8 cellular contexts compared by ENCODE assay signal in the genomic region with DNA sequence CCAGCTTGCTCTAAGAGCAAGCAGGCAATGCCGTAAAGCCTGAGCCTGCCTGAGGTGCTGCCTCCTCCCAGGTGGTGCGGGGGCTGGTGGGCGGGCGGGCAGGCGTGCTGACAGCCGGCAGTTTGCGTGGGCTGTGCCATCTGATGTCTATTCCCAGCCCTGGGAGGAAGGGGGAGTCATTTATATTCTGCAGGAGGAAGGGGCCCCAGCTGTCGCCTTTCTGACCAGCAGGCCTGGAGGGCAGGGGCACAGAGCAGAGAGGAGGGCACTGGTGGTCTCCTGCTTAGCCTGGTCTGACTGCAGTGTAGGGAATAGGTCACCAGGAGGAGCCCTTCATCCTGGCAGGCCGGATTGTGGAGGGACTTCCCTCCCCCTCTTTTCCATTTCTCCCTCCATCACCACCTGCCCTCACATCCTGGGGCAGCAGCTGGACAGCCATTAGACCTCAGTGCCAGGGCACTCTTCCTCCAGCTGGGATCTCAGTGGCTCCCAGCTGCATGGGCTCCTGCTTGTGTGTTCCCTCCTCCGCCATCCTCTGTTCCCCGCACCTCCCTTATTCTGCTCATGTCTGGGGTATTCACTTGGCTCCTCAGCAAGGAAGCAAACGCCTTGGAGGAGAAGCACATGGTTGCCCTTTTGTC. TPM values are rescaled to one million over a fixed set of nuclear protein-coding genes. Genes with fewer than 3 reads are reported as not detected.
DNase-seq lines count a peak whose midpoint lies in the region; ATAC-seq, FAIRE-seq and TF ChIP-seq lines count a peak whose summit lies in the region.

No MANE protein-coding gene starts in this region.

- FAIRE-seq in kidney (lab: Jason Lieb, UNC): no peak

- H3K27me3 Mint-ChIP-seq in activated naive CD8-positive, alpha-beta T cell treated with anti-CD3 and anti-CD28 coated beads for 36 hours: no peaks in the 10 kb centered on the region
- H3K27me3 Mint-ChIP-seq in natural killer cell treated with Interleukin-12 subunit alpha and Interleukin-12 subunit beta and Interleukin-15 and Interleukin-18, amount 100 ng/mL, for 72 hours: no peaks in the 10 kb centered on the region

- H3K9me3 Mint-ChIP-seq in activated naive CD8-positive, alpha-beta T cell treated with anti-CD3 and anti-CD28 coated beads for 36 hours: no peaks in the 10 kb centered on the region
- no peaks in the 10 kb centered on the region for H3K9me3 Mint-ChIP-seq in natural killer cell treated with Interleukin-12 subunit alpha and Interleukin-12 subunit beta and Interleukin-15 and Interleukin-18, amount 100 ng/mL, for 72 hours

- intact Hi-C loops in kidney (cut with DNase I): no loop called here

- peaks cover 3% of the 10 kb centered on the region for H3K36me3 Mint-ChIP-seq in activated naive CD8-positive, alpha-beta T cell treated with anti-CD3 and anti-CD28 coated beads for 36 hours
- H3K36me3 Mint-ChIP-seq in natural killer cell treated with Interleukin-12 subunit alpha and Interleukin-12 subunit beta and Interleukin-15 and Interleukin-18, amount 100 ng/mL, for 72 hours: peaks cover 7% of the 10 kb centered on the region

- TF ChIP-seq EP300 in upper lobe of left lung (IDR thresholded peaks at IDR 0.05): no peak

- H3K27ac Mint-ChIP-seq in activated naive CD8-positive, alpha-beta T cell treated with anti-CD3 and anti-CD28 coated beads for 36 hours: peak overlapping the region; percentile 58
- H3K27ac Mint-ChIP-seq in natural killer cell treated with Interleukin-12 subunit alpha and Interleukin-12 subunit beta and Interleukin-15 and Interleukin-18, amount 100 ng/mL, for 72 hours: no peak overlapping the region

- H3K4me3 ChIP-seq in kidney (ENCODE audit: low read length in 2 of 2) (no peak overlapping the region), upper lobe of left lung (no peak overlapping the region)

- peaks cover 0 to 3% (median 0%) of the 10 kb centered on the region in 4 donors for H3K27me3 ChIP-seq in upper lobe of left lung

- H3K4me1 Mint-ChIP-seq in activated naive CD8-positive, alpha-beta T cell treated with anti-CD3 and anti-CD28 coated beads for 36 hours: peaks cover 78% of the 10 kb centered on the region
- peaks cover 38 to 56% of the 10 kb centered on the region in 2 donors for H3K4me1 Mint-ChIP-seq in natural killer cell treated with Interleukin-12 subunit alpha and Interleukin-12 subunit beta and Interleukin-15 and Interleukin-18, amount 100 ng/mL, for 72 hours (ENCODE audit: low read depth in 2 of 2)

- WGBS in upper lobe of left lung, 2 donors: 57 to 86% methylated on average over 5 to 11 of the region's 12 CpGs

- peak overlapping the region; percentile 48 for H3K4me3 Mint-ChIP-seq in activated naive CD8-positive, alpha-beta T cell treated with anti-CD3 and anti-CD28 coated beads for 36 hours
- H3K4me3 Mint-ChIP-seq in natural killer cell treated with Interleukin-12 subunit alpha and Interleukin-12 subunit beta and Interleukin-15 and Interleukin-18, amount 100 ng/mL, for 72 hours: no peak overlapping the region

- H3K27ac ChIP-seq in kidney (ENCODE audit: low read depth in 2 of 2, low read length in 2 of 2): no peak overlapping the region
- no peak overlapping the region for H3K27ac ChIP-seq in upper lobe of left lung

- peaks cover 8 to 25% of the 10 kb centered on the region in 2 donors for H3K4me1 ChIP-seq in kidney (ENCODE audit: control insufficient read depth in 1 of 2, insufficient read depth in 1 of 2, low read depth in 1 of 2, low read length in 2 of 2)
- peaks cover 25 to 62% (median 33%) of the 10 kb centered on the region in 4 donors for H3K4me1 ChIP-seq in upper lobe of left lung

- no peak overlapping the region for H3K9ac ChIP-seq in kidney (ENCODE audit: low read length in 2 of 2)

- ATAC-seq in upper lobe of left lung (ENCODE audit: low FRiP score in 2 of 2): no peak
- ATAC-seq in natural killer cell treated with Interleukin-12 subunit alpha and Interleukin-12 subunit beta and Interleukin-15 and Interleukin-18, amount 100 ng/mL, for 72 hours: no peak

- TF ChIP-seq CTCF in kidney (IDR thresholded peaks at IDR 0.05; ENCODE audit: borderline replicate concordance, extremely low read depth, insufficient read depth) (peak; percentile 27), upper lobe of left lung (IDR thresholded peaks at IDR 0.05) (peak in 5 of 6 experiments; percentile 20 to 53 (median 36))

- H3K9me3 ChIP-seq in kidney (ENCODE audit: control insufficient read depth in 1 of 2, low read length in 2 of 2) (no peaks in the 10 kb centered on the region), upper lobe of left lung (no peaks in the 10 kb centered on the region)

- TF ChIP-seq POLR2A in upper lobe of left lung (IDR thresholded peaks at IDR 0.05): no peak

- DNase-seq in activated CD8-positive, alpha-beta memory T cell treated with anti-CD3 and anti-CD28 coated beads, Interleukin-2, amount 50 U/mL, for 4 hours: peak; percentile 50
- no peak for DNase-seq in activated CD8-positive, alpha-beta memory T cell treated with anti-CD3 and anti-CD28 coated beads for 24 hours
- DNase-seq in NCI-H510A (lab: John Stamatoyannopoulos, UW) (peak; percentile 31), kidney (no peak), upper lobe of left lung (peak; percentile 24 to 46), T-helper 2 cell (no peak)
- peak; percentile 40 for DNase-seq in activated naive CD8-positive, alpha-beta T cell treated with anti-CD3 and anti-CD28 coated beads for 36 hours
- no peak for DNase-seq in natural killer cell treated with Interleukin-12 subunit alpha and Interleukin-12 subunit beta and Interleukin-15 and Interleukin-18, amount 100 ng/mL, for 72 hours (ENCODE audit: low spot score)

- H3K36me3 ChIP-seq in kidney (ENCODE audit: control insufficient read depth in 1 of 2, insufficient read depth in 2 of 2, low read length in 2 of 2) (peaks cover 15 to 16% of the 10 kb centered on the region in 2 donors), upper lobe of left lung (peaks cover 0 to 32% (median 20%) of the 10 kb centered on the region in 4 donors)

RNA-seq across cellular contexts. Expression of gene CYB561D1, which starts 4.4 kb away (rescaled TPM):
- total RNA-seq in activated naive CD8-positive, alpha-beta T cell treated with anti-CD3 and anti-CD28 coated beads for 36 hours: 1 to 10 TPM; 6.3 to 8.1 TPM
- total RNA-seq in kidney: 18.0 TPM
- polyA plus RNA-seq in kidney (ENCODE audit: insufficient read depth, low read depth, low replicate concordance): 5.2 TPM
- 10 to 100 TPM in 3 of 6 donors, 1 to 10 TPM in 3; 4.2 to 16.4 (median 9.9) TPM for total RNA-seq in upper lobe of left lung
- total RNA-seq in natural killer cell treated with Interleukin-12 subunit alpha and Interleukin-12 subunit beta and Interleukin-15 and Interleukin-18, amount 100 ng/mL, for 72 hours: 10 to 100 TPM; 13.1 to 18.7 TPM

RNA-seq across cellular contexts. Expression of gene AMIGO1, which starts 11.2 kb away (rescaled TPM):
- total RNA-seq in activated naive CD8-positive, alpha-beta T cell treated with anti-CD3 and anti-CD28 coated beads for 36 hours: 1 to 10 TPM; 2.1 to 2.5 TPM
- total RNA-seq in kidney: 8.5 TPM
- polyA plus RNA-seq in kidney (ENCODE audit: insufficient read depth, low read depth, low replicate concordance): 5.1 TPM
- 10 to 100 TPM in 2 of 6 donors, 1 to 10 TPM in 4; 1.0 to 11.8 (median 8.3) TPM for total RNA-seq in upper lobe of left lung
- 1 to 10 TPM in 1 of 2 donors, under 1 TPM in 1; 0.90 to 1.0 TPM for total RNA-seq in natural killer cell treated with Interleukin-12 subunit alpha and Interleukin-12 subunit beta and Interleukin-15 and Interleukin-18, amount 100 ng/mL, for 72 hours

RNA-seq across cellular contexts. Expression of gene ATXN7L2, which starts 14.6 kb away (rescaled TPM):
- total RNA-seq in activated naive CD8-positive, alpha-beta T cell treated with anti-CD3 and anti-CD28 coated beads for 36 hours: 10 to 100 TPM; 14.6 to 15.6 TPM
- total RNA-seq in kidney: 7.3 TPM
- polyA plus RNA-seq in kidney (ENCODE audit: insufficient read depth, low read depth, low replicate concordance): 5.7 TPM
- total RNA-seq in upper lobe of left lung: 10 to 100 TPM in 1 of 6 donors, 1 to 10 TPM in 5; 2.3 to 19.9 (median 5.3) TPM
- total RNA-seq in natural killer cell treated with Interleukin-12 subunit alpha and Interleukin-12 subunit beta and Interleukin-15 and Interleukin-18, amount 100 ng/mL, for 72 hours: 10 to 100 TPM in 1 of 2 donors, 1 to 10 TPM in 1; 8.4 to 19.9 TPM

RNA-seq across cellular contexts. Expression of gene SYPL2, which starts 31.9 kb away (rescaled TPM):
- total RNA-seq in activated naive CD8-positive, alpha-beta T cell treated with anti-CD3 and anti-CD28 coated beads for 36 hours: not detected
- total RNA-seq in kidney (6.7 TPM), upper lobe of left lung (1 to 10 TPM in 4 of 6 donors, under 1 TPM in 2; 0.30 to 3.1 (median 1.1) TPM)
- polyA plus RNA-seq in kidney (ENCODE audit: insufficient read depth, low read depth, low replicate concordance): 9.8 TPM
- total RNA-seq in natural killer cell treated with Interleukin-12 subunit alpha and Interleukin-12 subunit beta and Interleukin-15 and Interleukin-18, amount 100 ng/mL, for 72 hours: not detected

RNA-seq across cellular contexts. Expression of gene GPR61, which starts 41.4 kb away (rescaled TPM):
- under 1 TPM in 1 of 2 experiments, not detected in 1; 0.16 TPM for total RNA-seq in activated naive CD8-positive, alpha-beta T cell treated with anti-CD3 and anti-CD28 coated beads for 36 hours
- total RNA-seq in kidney (not detected), upper lobe of left lung (not detected)
- polyA plus RNA-seq in kidney (ENCODE audit: insufficient read depth, low read depth, low replicate concordance): not detected
- not detected for total RNA-seq in natural killer cell treated with Interleukin-12 subunit alpha and Interleukin-12 subunit beta and Interleukin-15 and Interleukin-18, amount 100 ng/mL, for 72 hours

Comparison
In these comparisons a context has a peak if more than half of its experiments do, and no peak if none do; other contexts are left out.
1. DNase-seq: peak in activated CD8-positive, alpha-beta memory T cell treated with anti-CD3 and anti-CD28 coated beads, Interleukin-2, amount 50 U/mL, for 4 hours (single experiment), NCI-H510A (single experiment), activated naive CD8-positive, alpha-beta T cell treated with anti-CD3 and anti-CD28 coated beads for 36 hours (single experiment) and upper lobe of left lung (2 of 2); none in activated CD8-positive, alpha-beta memory T cell treated with anti-CD3 and anti-CD28 coated beads for 24 hours (single experiment), kidney (single experiment), T-helper 2 cell (0 of 5) and natural killer cell treated with Interleukin-12 subunit alpha and Interleukin-12 subunit beta and Interleukin-15 and Interleukin-18, amount 100 ng/mL, for 72 hours (single experiment).